ENCODE assay signal across 24 cellular contexts in the genomic region with DNA sequence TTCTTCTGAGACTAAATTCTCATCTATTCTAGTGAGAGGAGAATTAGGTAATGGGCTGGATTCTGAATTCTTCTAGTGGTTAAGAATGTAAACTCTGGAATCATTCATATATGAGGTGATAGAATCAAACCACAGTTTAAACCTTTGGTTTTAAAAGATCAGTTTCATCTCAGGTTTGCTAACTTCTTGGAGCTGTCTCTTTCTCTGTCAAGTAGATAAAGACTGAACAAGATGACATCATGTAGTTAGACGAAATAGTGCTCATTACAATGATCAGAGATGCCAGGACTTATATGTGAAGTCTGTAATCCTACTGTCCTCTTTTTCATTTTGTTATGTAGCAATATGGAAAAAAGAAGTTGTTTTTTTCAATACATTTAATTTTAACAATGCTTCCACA. TPM values are rescaled to one million over a fixed set of nuclear protein-coding genes. Genes with fewer than 3 reads are reported as not detected.
A peak's percentile ranks its signal among the peaks of the same experiment; 100 is the strongest.
DNase-seq lines count a peak whose midpoint lies in the region; ATAC-seq and TF ChIP-seq lines count a peak whose summit lies in the region.
"Had no signal": no experiment of that assay in that cellular context is flagged by ENCODE, and none has a peak within 500 bp of the region (broad histone marks: within the 10 kb centered on the region; RNA-seq: fewer than 3 reads in every experiment).

No MANE protein-coding gene starts in this region.

- H3F3A ChIP-seq in smooth muscle cell (ENCODE audit: low read depth) = no peaks in the 10 kb centered on the region

- no peak overlapping the region for H3K9ac ChIP-seq in Karpas-422 (ENCODE audit: low read length)
- no peak overlapping the region for H3K9ac ChIP-seq in smooth muscle cell (ENCODE audit: low read depth)

- H3K9me3 ChIP-seq in Karpas-422 (ENCODE audit: low read length) (peaks cover 3% of the 10 kb centered on the region), smooth muscle cell (replicated peaks; ENCODE audit: low read depth) (no peaks in the 10 kb centered on the region), breast epithelium (peaks cover 0 to 8% of the 10 kb centered on the region in 2 donors)
- H3K9me3 ChIP-seq: upper lobe of left lung had no signal

- H3K36me3 ChIP-seq in Karpas-422 (ENCODE audit: insufficient read depth, low read length) (peaks cover 63% of the 10 kb centered on the region), smooth muscle cell (ENCODE audit: low read depth) (peaks cover 8% of the 10 kb centered on the region), breast epithelium (peaks cover 17% of the 10 kb centered on the region)

- POLR2A ChIA-PET in activated CD4-positive, alpha-beta T cell treated with anti-CD3 and anti-CD28 coated beads for 36 hours (lab: Charles Lee) = no interaction called here

- TF ChIP-seq CTCF in smooth muscle cell (IDR thresholded peaks at IDR 0.05; ENCODE audit: borderline replicate concordance, insufficient read depth, poor library complexity, severe bottlenecking) = no peak
- TF ChIP-seq CTCF in breast epithelium (IDR thresholded peaks at IDR 0.05) = no peak

- H4K20me1 ChIP-seq in Karpas-422 (ENCODE audit: insufficient read depth, low read depth, low read length) = no peaks in the 10 kb centered on the region
- H4K20me1 ChIP-seq in smooth muscle cell (ENCODE audit: low read depth) = no peaks in the 10 kb centered on the region

- DNase-seq in activated CD4-positive, alpha-beta T cell treated with anti-CD3 and anti-CD28 coated beads for 36 hours = no peak
- DNase-seq in activated CD4-positive, alpha-beta T cell treated with anti-CD3 and anti-CD28 coated beads, Interleukin-2, amount 50 U/mL, for 48 hours = no peak
- no peak for DNase-seq in Karpas-422
- DNase-seq in activated naive CD8-positive, alpha-beta T cell treated with anti-CD3 and anti-CD28 coated beads, Interleukin-2, amount 50 U/mL, for 24 hours = no peak
- DNase-seq in smooth muscle cell (lab: John Stamatoyannopoulos, UW; ENCODE audit: unreplicated experiment) = no peak
- DNase-seq in NCI-H345 treated with DMSO at 0.1 percent for 48 hours (lab: John Stamatoyannopoulos, UW; ENCODE audit: unreplicated experiment) = no peak
- no peak for DNase-seq in breast epithelium (ENCODE audit: low spot score in 2 of 2)
- DNase-seq in LoVo (ENCODE audit: low spot score) = no peak
- DNase-seq: aorta, endodermal cell, glutamatergic neuron, GOT3, NCI-H1694, NCI-H446, SW 1271, upper lobe of left lung had no signal

- H3K27ac ChIP-seq in Karpas-422 (ENCODE audit: low read length) = peak overlapping the region; percentile 62
- H3K27ac ChIP-seq in smooth muscle cell (ENCODE audit: low read depth) = peak overlapping the region; percentile 69
- no peak overlapping the region for H3K27ac ChIP-seq in breast epithelium
- H3K27ac ChIP-seq: upper lobe of left lung had no signal

- peaks cover 10% of the 10 kb centered on the region for H3K9me3 Mint-ChIP-seq in activated CD4-positive, alpha-beta T cell treated with anti-CD3 and anti-CD28 coated beads for 36 hours (ENCODE audit: low read depth)
- H3K9me3 Mint-ChIP-seq in activated naive CD8-positive, alpha-beta T cell treated with anti-CD3 and anti-CD28 coated beads, Interleukin-2, amount 50 U/mL, for 24 hours = peaks cover 9% of the 10 kb centered on the region

- peaks cover 61% of the 10 kb centered on the region for H3K36me3 Mint-ChIP-seq in activated CD4-positive, alpha-beta T cell treated with anti-CD3 and anti-CD28 coated beads for 36 hours (ENCODE audit: low read depth)
- H3K36me3 Mint-ChIP-seq in activated naive CD8-positive, alpha-beta T cell treated with anti-CD3 and anti-CD28 coated beads, Interleukin-2, amount 50 U/mL, for 24 hours (ENCODE audit: low read depth) = peaks cover 60% of the 10 kb centered on the region

- no peak for TF ChIP-seq POLR2A in breast epithelium (IDR thresholded peaks at IDR 0.05)

- H3K4me2 ChIP-seq in Karpas-422 (ENCODE audit: low read depth, low read length, poor library complexity, severe bottlenecking) (no peak overlapping the region), smooth muscle cell (no peak overlapping the region)

- WGBS in smooth muscle cell (ENCODE audit: low lambda C conversion rate) = 61% methylated on average over 1 of the region's 1 CpG

- peak; percentile 7 for ATAC-seq in activated CD4-positive, alpha-beta T cell treated with anti-CD3 and anti-CD28 coated beads for 36 hours
- ATAC-seq in activated naive CD8-positive, alpha-beta T cell treated with anti-CD3 and anti-CD28 coated beads, Interleukin-2, amount 50 U/mL, for 24 hours = peak; percentile 11
- ATAC-seq: left lobe of liver had no signal

- H3K4me3 Mint-ChIP-seq in activated CD4-positive, alpha-beta T cell treated with anti-CD3 and anti-CD28 coated beads for 36 hours = no peak overlapping the region
- peak overlapping the region; percentile 25 for H3K4me3 Mint-ChIP-seq in activated naive CD8-positive, alpha-beta T cell treated with anti-CD3 and anti-CD28 coated beads, Interleukin-2, amount 50 U/mL, for 24 hours
- H3K4me3 Mint-ChIP-seq: endodermal cell, mesothelial cell of epicardium, neural crest cell had no signal

- CTCF ChIA-PET in activated CD4-positive, alpha-beta T cell treated with anti-CD3 and anti-CD28 coated beads for 36 hours (lab: Charles Lee) = interaction anchor here (0.6 to 1.7 kb wide), 3 partner anchors 10 to 676 kb away, joined by 3 to 5 read pairs (median 3); no protein-coding TSS in a partner anchor

- peaks cover 41% of the 10 kb centered on the region for H3K4me1 Mint-ChIP-seq in activated CD4-positive, alpha-beta T cell treated with anti-CD3 and anti-CD28 coated beads for 36 hours
- H3K4me1 Mint-ChIP-seq in activated naive CD8-positive, alpha-beta T cell treated with anti-CD3 and anti-CD28 coated beads, Interleukin-2, amount 50 U/mL, for 24 hours = peaks cover 56% of the 10 kb centered on the region
- H3K4me1 Mint-ChIP-seq: mesothelial cell of epicardium had no signal

- peak overlapping the region; percentile 60 for H3K27ac Mint-ChIP-seq in activated CD4-positive, alpha-beta T cell treated with anti-CD3 and anti-CD28 coated beads for 36 hours
- H3K27ac Mint-ChIP-seq in activated naive CD8-positive, alpha-beta T cell treated with anti-CD3 and anti-CD28 coated beads, Interleukin-2, amount 50 U/mL, for 24 hours = peak overlapping the region; percentile 80
- H3K27ac Mint-ChIP-seq: mesothelial cell of epicardium had no signal

- no peak overlapping the region for H2AFZ ChIP-seq in Karpas-422 (ENCODE audit: low read length)
- no peak overlapping the region for H2AFZ ChIP-seq in smooth muscle cell (ENCODE audit: low read depth)

- H3K4me1 ChIP-seq in Karpas-422 (ENCODE audit: low read length) (peaks cover 38% of the 10 kb centered on the region), smooth muscle cell (ENCODE audit: low read depth) (peaks cover 8% of the 10 kb centered on the region), breast epithelium (no peaks in the 10 kb centered on the region)

- no peaks in the 10 kb centered on the region for H3K9me2 ChIP-seq in Karpas-422 (replicated peaks; ENCODE audit: insufficient read depth, low read length)

- no peaks in the 10 kb centered on the region for H3K27me3 ChIP-seq in Karpas-422 (ENCODE audit: low read length)
- H3K27me3 ChIP-seq in smooth muscle cell (ENCODE audit: low read depth) = no peaks in the 10 kb centered on the region
- no peaks in the 10 kb centered on the region for H3K27me3 ChIP-seq in breast epithelium
- H3K27me3 ChIP-seq: BLaER1 treated with 17β-estradiol and CSF1 and Interleukin-3, amounts not matched to agents 10 nM and 100 nM; upper lobe of left lung had no signal

- H3K79me2 ChIP-seq in Karpas-422 (ENCODE audit: low read length) (peaks cover 74% of the 10 kb centered on the region), smooth muscle cell (ENCODE audit: low read depth) (peaks cover 30% of the 10 kb centered on the region)

- no peak overlapping the region for H3K4me3 ChIP-seq in Karpas-422 (ENCODE audit: low read length)
- no peak overlapping the region for H3K4me3 ChIP-seq in smooth muscle cell
- no peak overlapping the region for H3K4me3 ChIP-seq in breast epithelium
- H3K4me3 ChIP-seq: BLaER1 treated with 17β-estradiol and CSF1 and Interleukin-3, amounts not matched to agents 10 nM and 100 nM; upper lobe of left lung had no signal

- intact Hi-C loops in activated CD4-positive, alpha-beta T cell treated with anti-CD3 and anti-CD28 coated beads for 36 hours (cut with DNase I, micrococcal nuclease) = no loop called here
- intact Hi-C loops in breast epithelium (cut with DNase I; ENCODE audit: low total_unique reads) = no loop called here

- H3K27me3 Mint-ChIP-seq in activated CD4-positive, alpha-beta T cell treated with anti-CD3 and anti-CD28 coated beads for 36 hours = no peaks in the 10 kb centered on the region
- H3K27me3 Mint-ChIP-seq in activated naive CD8-positive, alpha-beta T cell treated with anti-CD3 and anti-CD28 coated beads, Interleukin-2, amount 50 U/mL, for 24 hours = peaks cover 2% of the 10 kb centered on the region
- H3K27me3 Mint-ChIP-seq: progenitor cell of endocrine pancreas had no signal

RNA-seq across cellular contexts. Expression of a gene that starts 4.9 kb away (rescaled TPM):
- 10 to 100 TPM; 46.6 to 49.8 TPM for total RNA-seq in activated CD4-positive, alpha-beta T cell treated with anti-CD3 and anti-CD28 coated beads for 36 hours
- 20.8 and 31.0 TPM in 2 replicates for total RNA-seq in Karpas-422 (2014; rRNA removed; shearing (Covaris generic); ENCODE audit: low replicate concordance)
- total RNA-seq in smooth muscle cell = 9.5 and 10.8 TPM in 2 replicates
- 7.8 and 10.1 TPM in 2 replicates for polyA plus RNA-seq in smooth muscle cell
- total RNA-seq in breast epithelium = 10 to 100 TPM; 19.4 to 43.0 (median 21.6) TPM
- total RNA-seq: mesothelial cell of epicardium, neural crest cell had no signal

RNA-seq across cellular contexts. Expression of a gene that starts 12.7 kb away (rescaled TPM):
- not detected for total RNA-seq in activated CD4-positive, alpha-beta T cell treated with anti-CD3 and anti-CD28 coated beads for 36 hours
- not detected in 2 replicates for total RNA-seq in Karpas-422 (2014; rRNA removed; shearing (Covaris generic); ENCODE audit: low replicate concordance)
- not detected in 2 replicates for total RNA-seq in smooth muscle cell
- polyA plus RNA-seq in smooth muscle cell = not detected in 2 replicates
- total RNA-seq in breast epithelium = not detected
- total RNA-seq: A172, aorta, cerebellum, endodermal cell, fibroblast of lung, left lobe of liver, mesothelial cell of epicardium, neural crest cell, progenitor cell of endocrine pancreas, upper lobe of left lung had no signal
- polyA plus RNA-seq: aorta, fibroblast of lung had no signal

RNA-seq across cellular contexts. Expression of a gene that starts 30.2 kb away (rescaled TPM):
- total RNA-seq in activated CD4-positive, alpha-beta T cell treated with anti-CD3 and anti-CD28 coated beads for 36 hours = 100 to 1,000 TPM in 1 of 2 experiments, 10 to 100 TPM in 1; 81.8 to 107 TPM
- 38.5 and 48.2 TPM in 2 replicates for total RNA-seq in Karpas-422 (2014; rRNA removed; shearing (Covaris generic); ENCODE audit: low replicate concordance)
- total RNA-seq in smooth muscle cell (41.8 and 51.4 TPM in 2 replicates), breast epithelium (10 to 100 TPM; 37.9 to 51.1 (median 46.9) TPM)
- polyA plus RNA-seq in smooth muscle cell = 18.9 and 19.1 TPM in 2 replicates

RNA-seq across cellular contexts. Expression of a gene that starts 30.2 kb away (rescaled TPM):
- total RNA-seq in activated CD4-positive, alpha-beta T cell treated with anti-CD3 and anti-CD28 coated beads for 36 hours = 10 to 100 TPM; 20.8 to 22.9 TPM
- 28.4 and 42.2 TPM in 2 replicates for total RNA-seq in Karpas-422 (2014; rRNA removed; shearing (Covaris generic); ENCODE audit: low replicate concordance)
- total RNA-seq in smooth muscle cell (14.5 and 46.9 TPM in 2 replicates), breast epithelium (10 to 100 TPM; 13.3 to 29.0 (median 20.6) TPM)
- polyA plus RNA-seq in smooth muscle cell = 13.4 and 16.5 TPM in 2 replicates

RNA-seq across cellular contexts. Expression of a gene that starts 44.4 kb away (rescaled TPM):
- 10 to 100 TPM; 66.4 to 70.6 TPM for total RNA-seq in activated CD4-positive, alpha-beta T cell treated with anti-CD3 and anti-CD28 coated beads for 36 hours
- 24.9 and 29.3 TPM in 2 replicates for total RNA-seq in Karpas-422 (2014; rRNA removed; shearing (Covaris generic); ENCODE audit: low replicate concordance)
- 24.6 and 32.9 TPM in 2 replicates for total RNA-seq in smooth muscle cell
- 21.0 and 25.1 TPM in 2 replicates for polyA plus RNA-seq in smooth muscle cell
- 10 to 100 TPM; 22.3 to 33.2 (median 23.5) TPM for total RNA-seq in breast epithelium

Comparison
In these comparisons a context has a peak if more than half of its experiments do, and no peak if none do; other contexts are left out.
1. H3K27ac ChIP-seq: peak in Karpas-422 (single experiment) and smooth muscle cell (single experiment); none in breast epithelium (0 of 2).